19 cellular contexts compared by ENCODE assay signal in genomic region chr15:34944946-34945345, GRCh38.
"Had no signal": no experiment of that assay in that cellular context is flagged by ENCODE, and none has a peak within 500 bp of the region (broad histone marks: within the 10 kb centered on the region; RNA-seq: fewer than 3 reads in every experiment).

No MANE protein-coding gene starts in this region.

- H3K36me3 Mint-ChIP-seq: activated naive CD4-positive, alpha-beta T cell treated with anti-CD3 and anti-CD28 coated beads, Interleukin-2, amount 50 U/mL, for 72 hours had no signal

- H3K9me3 Mint-ChIP-seq: activated naive CD4-positive, alpha-beta T cell treated with anti-CD3 and anti-CD28 coated beads, Interleukin-2, amount 50 U/mL, for 72 hours; activated T-cell treated with anti-CD3 and anti-CD28 coated beads, Interleukin-2, amount 50 U/mL, for 24 hours; central memory CD8-positive, alpha-beta T cell; naive thymus-derived CD8-positive, alpha-beta T cell; WTC11 had no signal

- H3K9me3 ChIP-seq: breast epithelium, heart right ventricle, psoas muscle, thoracic aorta, upper lobe of left lung had no signal

- H3K27ac ChIP-seq: breast epithelium, coronary artery, heart right ventricle, psoas muscle, thoracic aorta, upper lobe of left lung had no signal

- H3K4me3 Mint-ChIP-seq: activated T-cell treated with anti-CD3 and anti-CD28 coated beads, Interleukin-2, amount 50 U/mL, for 24 hours; central memory CD8-positive, alpha-beta T cell; naive thymus-derived CD8-positive, alpha-beta T cell; WTC11 had no signal

- H3K27me3 ChIP-seq: breast epithelium, heart right ventricle, upper lobe of left lung had no signal

- H3K27ac Mint-ChIP-seq: activated T-cell treated with anti-CD3 and anti-CD28 coated beads, Interleukin-2, amount 50 U/mL, for 24 hours; WTC11 had no signal

- H3K4me3 ChIP-seq: breast epithelium, coronary artery, heart right ventricle, lung, psoas muscle, thoracic aorta, upper lobe of left lung had no signal

- H3K4me1 ChIP-seq: breast epithelium, psoas muscle had no signal

- H3K36me3 ChIP-seq: breast epithelium had no signal

- H3K4me1 Mint-ChIP-seq: central memory CD8-positive, alpha-beta T cell; WTC11 had no signal

- H3K27me3 Mint-ChIP-seq: activated T-cell treated with anti-CD3 and anti-CD28 coated beads, Interleukin-2, amount 50 U/mL, for 24 hours; central memory CD8-positive, alpha-beta T cell; naive thymus-derived CD8-positive, alpha-beta T cell had no signal

- DNase-seq: activated CD8-positive, alpha-beta memory T cell treated with anti-CD3 and anti-CD28 coated beads for 24 hours; activated CD8-positive, alpha-beta memory T cell treated with anti-CD3 and anti-CD28 coated beads, Interleukin-2, amount 50 U/mL, for 4 hours; activated effector memory CD4-positive, alpha-beta T cell treated with anti-CD3 and anti-CD28 coated beads, Interleukin-2, amount 50 U/mL, for 16 hours; activated T-cell treated with anti-CD3 and anti-CD28 coated beads, Interleukin-2, amount 50 U/mL, for 24 hours; heart right ventricle; naive thymus-derived CD8-positive, alpha-beta T cell; psoas muscle; right cardiac atrium; stimulated activated CD4-positive, alpha-beta T cell treated with anti-CD3 and anti-CD28 coated beads, Interleukin-4, amount 100 ng/mL, for 24 hours; stimulated activated naive CD4-positive, alpha-beta T cell treated with Interleukin-2 at 50 U/mL for 16 hours; T1000; upper lobe of left lung had no signal
